ENCODE assay signal across 13 cellular contexts in genomic region chr7:157004050-157004838, GRCh38. TPM values are rescaled to one million over a fixed set of nuclear protein-coding genes. Genes with fewer than 3 reads are reported as not detected.
DNase-seq lines count a peak whose midpoint lies in the region; ATAC-seq and TF ChIP-seq lines count a peak whose summit lies in the region.
"Had no signal": no experiment of that assay in that cellular context is flagged by ENCODE, and none has a peak within 500 bp of the region (broad histone marks: within the 10 kb centered on the region; RNA-seq: fewer than 3 reads in every experiment).

No MANE protein-coding gene starts in this region.

- no peak for TF ChIP-seq EP300 in SK-N-SH (IDR thresholded peaks at IDR 0.05; ENCODE audit: borderline replicate concordance in 1 of 2, low read depth in 1 of 2, low read length in 1 of 2)
- TF ChIP-seq EP300 in stomach (IDR thresholded peaks at IDR 0.05), result no peak

- peak overlapping the region; percentile 66 for H3K4me2 ChIP-seq in SK-N-SH

- no peaks in the 10 kb centered on the region for H3K9me2 ChIP-seq in SK-N-SH

- TF ChIP-seq CTCF in SK-N-SH (IDR thresholded peaks at IDR 0.05) (no peak), fibroblast of villous mesenchyme (IDR thresholded peaks at IDR 0.05; ENCODE audit: insufficient read depth, low read depth, low read length) (no peak), psoas muscle (IDR thresholded peaks at IDR 0.05) (no peak), stomach (IDR thresholded peaks at IDR 0.05) (no peak)

- peaks cover 3% of the 10 kb centered on the region for H3F3A ChIP-seq in SK-N-SH (replicated peaks; ENCODE audit: insufficient read depth)

- CTCF ChIA-PET in SK-N-SH (lab: Yijun Ruan, JAX), result interaction anchor here (0.7 to 2.7 kb wide), 5 partner anchors 11 to 269 kb away, joined by 3 to 9 read pairs (median 4); no protein-coding TSS in a partner anchor

- H3K27me3 ChIP-seq in SK-N-SH (ENCODE audit: insufficient read depth), result peaks cover 98% of the 10 kb centered on the region
- peaks cover 0 to 99% (median 61%) of the 10 kb centered on the region in 3 donors for H3K27me3 ChIP-seq in psoas muscle (ENCODE audit: insufficient read depth in 3 of 3, low read length in 2 of 3)
- peaks cover 35 to 100% (median 83%) of the 10 kb centered on the region in 3 donors for H3K27me3 ChIP-seq in stomach

- peak; percentile 20 for TF ChIP-seq POLR2A in GM18951 (IDR thresholded peaks at IDR 0.05; ENCODE audit: extremely low read depth, insufficient read depth, insufficient read length)
- TF ChIP-seq POLR2A in stomach (IDR thresholded peaks at IDR 0.05), result no peak

- H3K9ac ChIP-seq in SK-N-SH, result no peak overlapping the region

- 24% methylated on average over 31 of the region's 60 CpGs for WGBS in SK-N-SH (ENCODE audit: low lambda C conversion rate)
- 2 to 3% (median 2%) methylated on average over 54 to 60 of the region's 60 CpGs for WGBS in psoas muscle, 3 donors
- 41 to 63% (median 55%) methylated on average over 44 to 60 of the region's 60 CpGs for WGBS in stomach, 5 donors

- H3K27ac ChIP-seq in SK-N-SH (ENCODE audit: low read depth in 2 of 2, low read length in 1 of 2), result no peak overlapping the region
- no peak overlapping the region for H3K27ac ChIP-seq in psoas muscle
- H3K27ac ChIP-seq in stomach, result no peak overlapping the region
- H3K27ac ChIP-seq: gastroesophageal sphincter, skin epidermis, upper lobe of left lung had no signal

- H3K4me3 ChIP-seq in SK-N-SH (ENCODE audit: low read depth in 2 of 2, low read length in 1 of 2), result no peak overlapping the region
- no peak overlapping the region for H3K4me3 ChIP-seq in fibroblast of villous mesenchyme (ENCODE audit: low read depth, low read length)
- H3K4me3 ChIP-seq in psoas muscle, result peak overlapping the region; percentile 43
- peak overlapping the region in 1 of 4 donors; percentile 11 for H3K4me3 ChIP-seq in stomach

- TF ChIP-seq RAD21 in SK-N-SH (IDR thresholded peaks at IDR 0.05; ENCODE audit: low read length), result no peak

- H2AFZ ChIP-seq in SK-N-SH (ENCODE audit: low read depth), result no peak overlapping the region

- peaks cover 11% of the 10 kb centered on the region for H4K20me1 ChIP-seq in SK-N-SH (ENCODE audit: insufficient read depth)

- POLR2A ChIA-PET in SK-N-SH (lab: Yijun Ruan, JAX), result no interaction called here

- H3K9me3 ChIP-seq in SK-N-SH, result no peaks in the 10 kb centered on the region
- H3K9me3 ChIP-seq in psoas muscle, result no peaks in the 10 kb centered on the region
- no peaks in the 10 kb centered on the region for H3K9me3 ChIP-seq in stomach
- H3K9me3 ChIP-seq: gastroesophageal sphincter, upper lobe of left lung had no signal

- in situ Hi-C loops in GM18951 (cut with MboI; ENCODE audit: low sequenced_read_pairs, unreplicated experiment), result no loop called here

- intact Hi-C loops in psoas muscle (cut with DNase I) (no loop called here), stomach (cut with DNase I; ENCODE audit: low total_unique reads) (no loop called here)

- H3K36me3 ChIP-seq in SK-N-SH (replicated peaks in 1 of 2; ENCODE audit: control insufficient read depth in 1 of 2, insufficient read depth in 2 of 2, low read length in 1 of 2) (no peaks in the 10 kb centered on the region), psoas muscle (ENCODE audit: insufficient read depth in 1 of 2, low read depth in 1 of 2) (no peaks in the 10 kb centered on the region), stomach (no peaks in the 10 kb centered on the region)
- H3K36me3 ChIP-seq: gastroesophageal sphincter, upper lobe of left lung had no signal

- H3K79me2 ChIP-seq in SK-N-SH (ENCODE audit: insufficient read depth), result no peaks in the 10 kb centered on the region

- DNase-seq in SK-N-SH, result peak; percentile 88
- peak; percentile 22 for DNase-seq in fibroblast of villous mesenchyme (ENCODE audit: low read depth)
- DNase-seq in psoas muscle, result no peak
- no peak for DNase-seq in stomach
- DNase-seq in effector CD8-positive, alpha-beta T cell (lab: John Stamatoyannopoulos, UW), result no peak
- no peak for DNase-seq in NCI-H1417 treated with DMSO at 0.1 percent for 48 hours (lab: John Stamatoyannopoulos, UW)
- DNase-seq in SKM-1 treated with dmso at 0.1 percent for 144 hours (lab: John Stamatoyannopoulos, UW; ENCODE audit: unreplicated experiment), result no peak
- DNase-seq: MV-4-11, SHP77 treated with DMSO at 0.1 percent for 48 hours had no signal

- ATAC-seq in psoas muscle, result peak in 3 of 4 donors; percentile 48 to 73 (median 68)
- ATAC-seq: gastroesophageal sphincter had no signal

- H3K4me1 ChIP-seq in SK-N-SH (ENCODE audit: control insufficient read depth in 1 of 2, insufficient read depth in 2 of 2, low read depth in 1 of 2, low read length in 1 of 2) (peaks cover 10 to 15% of the 10 kb centered on the region in 2 experiments; a peak in 3 of 4 replicates), psoas muscle (peaks cover 33% of the 10 kb centered on the region), stomach (peaks cover 35 to 94% (median 72%) of the 10 kb centered on the region in 4 donors)

TF ChIP-seq in SK-N-SH, 30 proteins besides CTCF, POLR2A, EP300 and RAD21 (continues in another document):
- TF ChIP-seq NRF1 (IDR thresholded peaks at IDR 0.05; ENCODE audit: low read depth, low read length) (no peak), TEAD4 (IDR thresholded peaks at IDR 0.05; ENCODE audit: borderline replicate concordance, insufficient read depth) (no peak), FOSL2 (IDR thresholded peaks at IDR 0.05; ENCODE audit: borderline replicate concordance, low read depth) (no peak), FOXM1 (IDR thresholded peaks at IDR 0.05; ENCODE audit: low read depth) (no peak), YY1 (IDR thresholded peaks at IDR 0.05; ENCODE audit: low read depth) (no peak), USF1 (IDR thresholded peaks at IDR 0.05; ENCODE audit: borderline replicate concordance, low read depth) (no peak), RCOR1 (IDR thresholded peaks at IDR 0.05; ENCODE audit: low read length) (no peak), JUND (IDR thresholded peaks at IDR 0.05) (no peak), ELF1 (IDR thresholded peaks at IDR 0.05) (no peak), GATA2 (CRISPR knock-in tag; IDR thresholded peaks at IDR 0.05) (0 out of 2 replicates have a peak, but pooled peaks have one; percentile 26), CHD2 (IDR thresholded peaks at IDR 0.05; ENCODE audit: low read length, partially characterized antibody) (no peak), POLR2AphosphoS5 (IDR thresholded peaks at IDR 0.05; ENCODE audit: low read depth, low read length) (no peak), PBX3 (IDR thresholded peaks at IDR 0.05) (peak; percentile 50; the same call in 1 of the 2 replicates), GABPA (IDR thresholded peaks at IDR 0.05; ENCODE audit: low read depth) (no peak), TCF12 (IDR thresholded peaks at IDR 0.05) (peak; percentile 6; the same call in 1 of the 2 replicates), MAX (IDR thresholded peaks at IDR 0.05; ENCODE audit: low read depth) (peak; percentile 67; the same call in 1 of the 2 replicates), RXRA (IDR thresholded peaks at IDR 0.05; ENCODE audit: borderline replicate concordance, low read depth) (no peak), NFIC (IDR thresholded peaks at IDR 0.05; ENCODE audit: borderline replicate concordance) (no peak), USF2 (IDR thresholded peaks at IDR 0.05; ENCODE audit: borderline replicate concordance, low read depth, low read length) (no peak), TAF1 (IDR thresholded peaks at IDR 0.05; ENCODE audit: borderline replicate concordance, low read depth, low read length) (no peak)

RNA-seq across cellular contexts. Expression of gene MNX1, which starts 6.2 kb away (rescaled TPM):
- polyA plus RNA-seq in SK-N-SH (2012; rRNA removed), result not detected in 2 replicates
- not detected in 2 replicates for polyA plus RNA-seq in SK-N-SH (2012; cell fraction: cytosol; rRNA removed)
- polyA plus RNA-seq in SK-N-SH (2012; cell fraction: nucleus; rRNA removed), result not detected in 2 replicates
- total RNA-seq in fibroblast of villous mesenchyme, result not detected in 2 replicates
- not detected for total RNA-seq in psoas muscle
- polyA plus RNA-seq in psoas muscle, result not detected
- total RNA-seq in stomach, result 10 to 100 TPM in 1 of 5 donors, 1 to 10 TPM in 3, not detected in 1; 3.1 to 80.2 (median 5.8) TPM
- 1 to 10 TPM; 1.1 to 1.9 (median 1.4) TPM for polyA plus RNA-seq in stomach
- total RNA-seq: gastroesophageal sphincter had no signal

RNA-seq across cellular contexts. Expression of gene NOM1, which starts 54.7 kb away (rescaled TPM):
- polyA plus RNA-seq in SK-N-SH (2012; rRNA removed) (18.1 and 21.2 TPM in 2 replicates), psoas muscle (10 to 100 TPM in 2 of 3 donors, 1 to 10 TPM in 1; 8.2 to 17.8 (median 14.7) TPM), stomach (10 to 100 TPM in 1 of 3 donors, 1 to 10 TPM in 2; 4.2 to 12.2 (median 5.8) TPM)
- polyA plus RNA-seq in SK-N-SH (2012; cell fraction: cytosol; rRNA removed), result 9.9 and 11.3 TPM in 2 replicates
- 53.1 and 72.3 TPM in 2 replicates for polyA plus RNA-seq in SK-N-SH (2012; cell fraction: nucleus; rRNA removed)
- total RNA-seq in fibroblast of villous mesenchyme (15.8 and 19.0 TPM in 2 replicates), psoas muscle (10 to 100 TPM; 14.0 to 20.5 (median 16.7) TPM), stomach (100 to 1,000 TPM in 1 of 5 donors, 10 to 100 TPM in 3, under 1 TPM in 1; 0.58 to 117 (median 36.7) TPM)

Comparison
In these comparisons a context has a peak if more than half of its experiments do, and no peak if none do; other contexts are left out.
1. DNase-seq: peak in SK-N-SH (single experiment) and fibroblast of villous mesenchyme (single experiment); none in psoas muscle (0 of 2), stomach (single experiment), effector CD8-positive, alpha-beta T cell (single experiment), NCI-H1417 treated with DMSO at 0.1 percent for 48 hours (single experiment) and SKM-1 treated with dmso at 0.1 percent for 144 hours (single experiment).